In genomic region chr7:122528879-122529481, GRCh38 we compare ENCODE assay signal across 9 cellular contexts.
DNase-seq lines count a peak whose midpoint lies in the region; ATAC-seq and TF ChIP-seq lines count a peak whose summit lies in the region.
"Had no signal": no experiment of that assay in that cellular context is flagged by ENCODE, and none has a peak within 500 bp of the region (broad histone marks: within the 10 kb centered on the region; RNA-seq: fewer than 3 reads in every experiment).

No MANE protein-coding gene starts in this region.

- ATAC-seq in heart right ventricle (no peak), right cardiac atrium (no peak), body of pancreas (no peak), lower lobe of right lung (no peak)
- ATAC-seq in activated naive CD8-positive, alpha-beta T cell treated with anti-CD3 and anti-CD28 coated beads, Interleukin-2, amount 50 U/mL, for 24 hours = no peak

- H3K4me1 ChIP-seq in heart right ventricle = no peaks in the 10 kb centered on the region
- H3K4me1 ChIP-seq in right cardiac atrium (ENCODE audit: control insufficient read depth, insufficient read depth, low read length) = no peaks in the 10 kb centered on the region
- no peaks in the 10 kb centered on the region for H3K4me1 ChIP-seq in body of pancreas
- no peaks in the 10 kb centered on the region for H3K4me1 ChIP-seq in lower lobe of right lung

- H3K4me1 Mint-ChIP-seq in activated naive CD8-positive, alpha-beta T cell treated with anti-CD3 and anti-CD28 coated beads, Interleukin-2, amount 50 U/mL, for 24 hours = no peaks in the 10 kb centered on the region
- H3K4me1 Mint-ChIP-seq: activated naive CD8-positive, alpha-beta T cell treated with anti-CD3 and anti-CD28 coated beads, Interleukin-2, amount 10 ng/mL, durations not matched to agents 7 days and 5 days had no signal

- H3K9me3 Mint-ChIP-seq in activated naive CD8-positive, alpha-beta T cell treated with anti-CD3 and anti-CD28 coated beads, Interleukin-2, amount 50 U/mL, for 24 hours = no peaks in the 10 kb centered on the region
- H3K9me3 Mint-ChIP-seq: activated naive CD8-positive, alpha-beta T cell treated with anti-CD3 and anti-CD28 coated beads, Interleukin-2, amount 10 ng/mL, durations not matched to agents 7 days and 5 days had no signal

- intact Hi-C loops in heart right ventricle (cut with DNase I) = loop anchor here in 8 of 10 donors (2.0 to 10.0 kb wide), 5 partner anchors 304 to 437 kb away; no protein-coding TSS in a partner anchor
- intact Hi-C loops in right cardiac atrium (cut with DNase I) = loop anchor here in 2 of 4 donors (5.0 to 10.0 kb wide), 3 partner anchors 307 to 434 kb away; no protein-coding TSS in a partner anchor
- intact Hi-C loops in body of pancreas (cut with DNase I) = loop anchor here (10.0 kb wide), 1 partner anchor 304 kb away; no protein-coding TSS in a partner anchor
- intact Hi-C loops in lower lobe of right lung (cut with DNase I) = no loop called here

- WGBS in heart right ventricle, 2 donors = 25 to 27% methylated on average over 3 of the region's 3 CpGs
- WGBS in right cardiac atrium = 27% methylated on average over 3 of the region's 3 CpGs
- 16 to 25% methylated on average over 3 of the region's 3 CpGs for WGBS in body of pancreas, 2 donors

- H3K27me3 ChIP-seq in heart right ventricle (no peaks in the 10 kb centered on the region), right cardiac atrium (ENCODE audit: control insufficient read depth, insufficient read depth) (no peaks in the 10 kb centered on the region), body of pancreas (no peaks in the 10 kb centered on the region), lower lobe of right lung (ENCODE audit: low read depth) (no peaks in the 10 kb centered on the region)

- H3K4me3 Mint-ChIP-seq in activated naive CD8-positive, alpha-beta T cell treated with anti-CD3 and anti-CD28 coated beads, Interleukin-2, amount 50 U/mL, for 24 hours = no peak overlapping the region
- H3K4me3 Mint-ChIP-seq: activated naive CD8-positive, alpha-beta T cell treated with anti-CD3 and anti-CD28 coated beads, Interleukin-2, amount 10 ng/mL, durations not matched to agents 7 days and 5 days had no signal

- H3K36me3 ChIP-seq in heart right ventricle = no peaks in the 10 kb centered on the region
- no peaks in the 10 kb centered on the region for H3K36me3 ChIP-seq in body of pancreas (replicated peaks in 1 of 2; ENCODE audit: insufficient read depth in 1 of 2, low read depth in 2 of 2)
- H3K36me3 ChIP-seq in lower lobe of right lung = no peaks in the 10 kb centered on the region

- H3K4me3 ChIP-seq in heart right ventricle = no peak overlapping the region
- no peak overlapping the region for H3K4me3 ChIP-seq in right cardiac atrium (ENCODE audit: low read length)
- H3K4me3 ChIP-seq in body of pancreas = no peak overlapping the region
- no peak overlapping the region for H3K4me3 ChIP-seq in lower lobe of right lung

- TF ChIP-seq CTCF in heart right ventricle (IDR thresholded peaks at IDR 0.05) = peak; percentile 50 to 78 (median 63)
- TF ChIP-seq CTCF in body of pancreas (IDR thresholded peaks at IDR 0.05) = peak; percentile 34 to 59 (median 54)
- TF ChIP-seq CTCF in lower lobe of right lung (IDR thresholded peaks at IDR 0.05) = peak; percentile 53

- no peak for TF ChIP-seq POLR2A in body of pancreas (IDR thresholded peaks at IDR 0.05)

- H3K36me3 Mint-ChIP-seq in activated naive CD8-positive, alpha-beta T cell treated with anti-CD3 and anti-CD28 coated beads, Interleukin-2, amount 50 U/mL, for 24 hours (ENCODE audit: low read depth) = no peaks in the 10 kb centered on the region
- H3K36me3 Mint-ChIP-seq: activated naive CD8-positive, alpha-beta T cell treated with anti-CD3 and anti-CD28 coated beads, Interleukin-2, amount 10 ng/mL, durations not matched to agents 7 days and 5 days had no signal

- H3K9me3 ChIP-seq in heart right ventricle = no peaks in the 10 kb centered on the region
- H3K9me3 ChIP-seq in right cardiac atrium (ENCODE audit: control insufficient read depth, low read length) = no peaks in the 10 kb centered on the region
- H3K9me3 ChIP-seq in body of pancreas = no peaks in the 10 kb centered on the region
- H3K9me3 ChIP-seq in lower lobe of right lung = no peaks in the 10 kb centered on the region

- DNase-seq in heart right ventricle (no peak), right cardiac atrium (no peak), NCI-H2081 treated with DMSO at 0.1 percent for 48 hours (lab: John Stamatoyannopoulos, UW) (peak; percentile 25), body of pancreas (no peak), lower lobe of right lung (no peak), iPS-NIHi7 (ENCODE audit: extremely low spot score) (no peak)
- no peak for DNase-seq in stimulated activated CD4-positive, alpha-beta T cell treated with anti-CD3 and anti-CD28 coated beads, Interleukin-2, amount 100 ng/mL, for 24 hours
- no peak for DNase-seq in activated naive CD8-positive, alpha-beta T cell treated with anti-CD3 and anti-CD28 coated beads, Interleukin-2, amount 50 U/mL, for 24 hours
- DNase-seq: activated naive CD8-positive, alpha-beta T cell treated with anti-CD3 and anti-CD28 coated beads, Interleukin-2, amount 10 ng/mL, durations not matched to agents 7 days and 5 days had no signal

- H3K27ac ChIP-seq in heart right ventricle (no peak overlapping the region), right cardiac atrium (ENCODE audit: low read length) (no peak overlapping the region), body of pancreas (no peak overlapping the region), lower lobe of right lung (no peak overlapping the region)

- H3K27me3 Mint-ChIP-seq in activated naive CD8-positive, alpha-beta T cell treated with anti-CD3 and anti-CD28 coated beads, Interleukin-2, amount 50 U/mL, for 24 hours = no peaks in the 10 kb centered on the region
- H3K27me3 Mint-ChIP-seq: activated naive CD8-positive, alpha-beta T cell treated with anti-CD3 and anti-CD28 coated beads, Interleukin-2, amount 10 ng/mL, durations not matched to agents 7 days and 5 days had no signal

- H3K27ac Mint-ChIP-seq in activated naive CD8-positive, alpha-beta T cell treated with anti-CD3 and anti-CD28 coated beads, Interleukin-2, amount 50 U/mL, for 24 hours = no peak overlapping the region
- H3K27ac Mint-ChIP-seq: activated naive CD8-positive, alpha-beta T cell treated with anti-CD3 and anti-CD28 coated beads, Interleukin-2, amount 10 ng/mL, durations not matched to agents 7 days and 5 days had no signal
